31 cellular contexts compared by ENCODE assay signal in genomic region chr19:53652476-53652875, GRCh38. TPM values are rescaled to one million over a fixed set of nuclear protein-coding genes. Genes with fewer than 3 reads are reported as not detected.
"Had no signal": no experiment of that assay in that cellular context is flagged by ENCODE, and none has a peak within 500 bp of the region (broad histone marks: within the 10 kb centered on the region; RNA-seq: fewer than 3 reads in every experiment).

No MANE protein-coding gene starts in this region.

- H3K27ac Mint-ChIP-seq: stimulated activated effector memory CD8-positive, alpha-beta T cell treated with anti-CD3 and anti-CD28 coated beads, Interleukin-12 subunit alpha, Interleukin-12 subunit beta, amount 100 ng/mL, for 72 hours; stimulated activated memory B cell treated with anti-CD40 and anti-IgM and Interleukin-4, amounts not matched to agents 10 μg/mL and 1 μg/mL and 100 μg/mL, for 72 hours; stimulated activated naive B cell treated with anti-CD40 and anti-IgM and Interleukin-4, amounts not matched to agents 10 μg/mL and 1 μg/mL and 100 μg/mL, for 72 hours; stimulated activated naive CD8-positive, alpha-beta T cell treated with anti-CD3 and anti-CD28 coated beads, Interleukin-15, amount 100 ng/mL, for 72 hours; stimulated activated naive CD8-positive, alpha-beta T cell treated with anti-CD3 and anti-CD28 coated beads, Interleukin-15, Interleukin-2, amounts not matched to agents 100 ng/mL and 50 ng/mL, for 24 hours; type B pancreatic cell had no signal

- H3K27me3 ChIP-seq: stomach, suprapubic skin, testis, thyroid gland, tibial artery, tibial nerve, transverse colon, upper lobe of left lung, upper lobe of right lung, uterus, vagina had no signal

- H3K36me3 Mint-ChIP-seq: stimulated activated effector memory CD8-positive, alpha-beta T cell treated with anti-CD3 and anti-CD28 coated beads, Interleukin-12 subunit alpha, Interleukin-12 subunit beta, amount 100 ng/mL, for 72 hours; stimulated activated memory B cell treated with anti-CD40 and anti-IgM and Interleukin-4, amounts not matched to agents 10 μg/mL and 1 μg/mL and 100 μg/mL, for 72 hours had no signal

- H3K4me3 Mint-ChIP-seq: stimulated activated effector memory CD8-positive, alpha-beta T cell treated with anti-CD3 and anti-CD28 coated beads, Interleukin-12 subunit alpha, Interleukin-12 subunit beta, amount 100 ng/mL, for 72 hours; stimulated activated memory B cell treated with anti-CD40 and anti-IgM and Interleukin-4, amounts not matched to agents 10 μg/mL and 1 μg/mL and 100 μg/mL, for 72 hours; stimulated activated naive B cell treated with anti-CD40 and anti-IgM and Interleukin-4, amounts not matched to agents 10 μg/mL and 1 μg/mL and 100 μg/mL, for 72 hours; stimulated activated naive CD8-positive, alpha-beta T cell treated with anti-CD3 and anti-CD28 coated beads, Interleukin-15, amount 100 ng/mL, for 72 hours; stimulated activated naive CD8-positive, alpha-beta T cell treated with anti-CD3 and anti-CD28 coated beads, Interleukin-15, Interleukin-2, amounts not matched to agents 100 ng/mL and 50 ng/mL, for 24 hours; type B pancreatic cell had no signal

- H3K4me1 ChIP-seq: stomach, suprapubic skin, testis, thyroid gland, tibial artery, tibial nerve, transverse colon, upper lobe of left lung, upper lobe of right lung, uterus, vagina had no signal

- H3K27me3 Mint-ChIP-seq: stimulated activated memory B cell treated with anti-CD40 and anti-IgM and Interleukin-4, amounts not matched to agents 10 μg/mL and 1 μg/mL and 100 μg/mL, for 72 hours; stimulated activated naive B cell treated with anti-CD40 and anti-IgM and Interleukin-4, amounts not matched to agents 10 μg/mL and 1 μg/mL and 100 μg/mL, for 72 hours; stimulated activated naive CD8-positive, alpha-beta T cell treated with anti-CD3 and anti-CD28 coated beads, Interleukin-15, amount 100 ng/mL, for 72 hours; stimulated activated naive CD8-positive, alpha-beta T cell treated with anti-CD3 and anti-CD28 coated beads, Interleukin-15, Interleukin-2, amounts not matched to agents 100 ng/mL and 50 ng/mL, for 24 hours; type B pancreatic cell had no signal

- H3K27ac ChIP-seq: stomach, suprapubic skin, testis, thoracic aorta, thyroid gland, tibial artery, tibial nerve, transverse colon, upper lobe of left lung, upper lobe of right lung, uterus, vagina had no signal

- H3K36me3 ChIP-seq: stomach, suprapubic skin, thoracic aorta, thyroid gland, tibial artery, tibial nerve, transverse colon, upper lobe of left lung, upper lobe of right lung, uterus, vagina had no signal

- H3K9me3 ChIP-seq: suprapubic skin, testis, thyroid gland, upper lobe of right lung, uterus, vagina had no signal

- DNase-seq: stimulated activated CD4-positive, alpha-beta T cell treated with anti-CD3 and anti-CD28 coated beads, Interleukin-2, amount 100 ng/mL, for 48 hours; stimulated activated CD4-positive, alpha-beta T cell treated with anti-CD3 and anti-CD28 coated beads, Interleukin-4, amount 100 ng/mL, for 1 hour; stimulated activated CD4-positive, alpha-beta T cell treated with anti-CD3 and anti-CD28 coated beads, Interleukin-4, amount 100 ng/mL, for 24 hours; stimulated activated CD4-positive, alpha-beta T cell treated with anti-CD3 and anti-CD28 coated beads, Interleukin-4, amount 100 ng/mL, for 4 hours; stimulated activated CD8-positive, alpha-beta memory T cell treated with anti-CD3 and anti-CD28 coated beads, Interleukin-4, amount 100 ng/mL, for 48 hours; stimulated activated naive B cell treated with anti-CD40 and anti-IgM and Interleukin-4, amounts not matched to agents 10 μg/mL and 1 μg/mL and 100 μg/mL, for 72 hours; stimulated activated naive CD4-positive, alpha-beta T cell; stimulated activated naive CD4-positive, alpha-beta T cell treated with Interleukin-2 at 50 U/mL for 16 hours; stimulated activated naive CD8-positive, alpha-beta T cell treated with anti-CD3 and anti-CD28 coated beads, Interleukin-15, amount 100 ng/mL, for 72 hours; stimulated activated naive CD8-positive, alpha-beta T cell treated with anti-CD3 and anti-CD28 coated beads, Interleukin-15, Interleukin-2, amounts not matched to agents 100 U/mL and 50 U/mL, for 24 hours; stomach; substantia nigra; testis; thyroid gland; tibial artery; transverse colon; upper lobe of left lung; upper lobe of right lung; uterus had no signal

- H3K4me3 ChIP-seq: stomach, suprapubic skin, testis, thoracic aorta, thyroid gland, tibial artery, tibial nerve, transverse colon, upper lobe of left lung, upper lobe of right lung, uterus, vagina had no signal

- ATAC-seq: stimulated activated effector memory CD8-positive, alpha-beta T cell treated with anti-CD3 and anti-CD28 coated beads, Interleukin-12 subunit alpha, Interleukin-12 subunit beta, amount 100 ng/mL, for 72 hours; stimulated activated memory B cell treated with anti-CD40 and anti-IgM and Interleukin-4, amounts not matched to agents 10 μg/mL and 1 μg/mL and 100 μg/mL, for 72 hours; stimulated activated naive B cell treated with anti-CD40 and anti-IgM and Interleukin-4, amounts not matched to agents 10 μg/mL and 1 μg/mL and 100 μg/mL, for 72 hours; stimulated activated naive CD8-positive, alpha-beta T cell treated with anti-CD3 and anti-CD28 coated beads, Interleukin-15, amount 100 ng/mL, for 72 hours; stimulated activated naive CD8-positive, alpha-beta T cell treated with anti-CD3 and anti-CD28 coated beads, Interleukin-15, Interleukin-2, amounts not matched to agents 100 U/mL and 50 U/mL, for 24 hours; upper lobe of right lung had no signal

- H3K4me1 Mint-ChIP-seq: stimulated activated effector memory CD8-positive, alpha-beta T cell treated with anti-CD3 and anti-CD28 coated beads, Interleukin-12 subunit alpha, Interleukin-12 subunit beta, amount 100 ng/mL, for 72 hours; stimulated activated memory B cell treated with anti-CD40 and anti-IgM and Interleukin-4, amounts not matched to agents 10 μg/mL and 1 μg/mL and 100 μg/mL, for 72 hours; stimulated activated naive B cell treated with anti-CD40 and anti-IgM and Interleukin-4, amounts not matched to agents 10 μg/mL and 1 μg/mL and 100 μg/mL, for 72 hours; stimulated activated naive CD8-positive, alpha-beta T cell treated with anti-CD3 and anti-CD28 coated beads, Interleukin-15, amount 100 ng/mL, for 72 hours had no signal

RNA-seq across cellular contexts. Expression of gene DPRX, which starts 20.7 kb away (rescaled TPM):
- total RNA-seq: subcutaneous adipose tissue, suprapubic skin, temporal lobe, testis, thoracic aorta, thyroid gland, tibial nerve, transverse colon, upper lobe of left lung, upper lobe of right lung, ureter, urinary bladder, uterus, vagina had no signal
- polyA plus RNA-seq: stomach, urinary bladder had no signal
